ENCODE assay signal across 29 cellular contexts in genomic region chr2:36904636-36905035, GRCh38.
"Had no signal": no experiment of that assay in that cellular context is flagged by ENCODE, and none has a peak within 500 bp of the region (broad histone marks: within the 10 kb centered on the region; RNA-seq: fewer than 3 reads in every experiment).

No MANE protein-coding gene starts in this region.

- H3K9ac ChIP-seq: neural progenitor cell, parathyroid adenoma had no signal

- H3K9me3 ChIP-seq: ovary, psoas muscle, spleen, suprapubic skin, testis, tibial artery, transverse colon, upper lobe of right lung, uterus had no signal

- H3K27me3 ChIP-seq: neural progenitor cell, ovary, spleen, suprapubic skin, testis, tibial artery, transverse colon, upper lobe of right lung, uterus had no signal

- H3K27ac ChIP-seq: neural progenitor cell, ovary, parathyroid adenoma, psoas muscle, skin epidermis, suprapubic skin, testis, tibial artery, transverse colon, upper lobe of right lung, uterus had no signal

- H3K4me2 ChIP-seq: neural progenitor cell, smooth muscle cell had no signal

- H3K36me3 ChIP-seq: neural progenitor cell, ovary, uterus had no signal

- H3K79me2 ChIP-seq: parathyroid adenoma had no signal

- H3K4me3 ChIP-seq: neural progenitor cell, ovary, psoas muscle, skin epidermis, smooth muscle cell, spleen, suprapubic skin, testis, tibial artery, transverse colon, upper lobe of right lung, uterus had no signal

- DNase-seq: naive thymus-derived CD4-positive, alpha-beta T cell; natural killer cell; occipital lobe; ovary; posterior cingulate gyrus; psoas muscle; right cardiac atrium; spleen; stimulated activated CD4-positive, alpha-beta T cell treated with anti-CD3 and anti-CD28 coated beads, Interleukin-12 subunit alpha, Interleukin-12 subunit beta, amount 100 ng/mL, for 4 hours; stimulated activated CD4-positive, alpha-beta T cell treated with anti-CD3 and anti-CD28 coated beads, Interleukin-1b, Interleukin-23, amount 100 ng/mL, for 48 hours; stimulated activated CD4-positive, alpha-beta T cell treated with anti-CD3 and anti-CD28 coated beads, Interleukin-4, amount 100 ng/mL, for 1 hour; stimulated activated CD4-positive, alpha-beta T cell treated with anti-CD3 and anti-CD28 coated beads, Interleukin-4, amount 100 ng/mL, for 4 hours; stimulated activated CD8-positive, alpha-beta memory T cell treated with anti-CD3 and anti-CD28 coated beads, Interleukin-4, amount 100 ng/mL, for 48 hours; stimulated activated naive CD4-positive, alpha-beta T cell; stimulated activated naive CD8-positive, alpha-beta T cell treated with anti-CD3 and anti-CD28 coated beads, Interleukin-15, amount 100 ng/mL, for 72 hours; stimulated activated naive CD8-positive, alpha-beta T cell treated with anti-CD3 and anti-CD28 coated beads, Interleukin-15, Interleukin-2, amounts not matched to agents 100 U/mL and 50 U/mL, for 24 hours; substantia nigra; testis; tibial artery; transverse colon; upper lobe of right lung; uterus had no signal

- H2AFZ ChIP-seq: neural progenitor cell, parathyroid adenoma had no signal

- ATAC-seq: naive thymus-derived CD4-positive, alpha-beta T cell; natural killer cell; psoas muscle; right cardiac atrium; sciatic nerve; stimulated activated memory B cell treated with anti-CD40 and anti-IgM and Interleukin-4, amounts not matched to agents 10 μg/mL and 1 μg/mL and 100 μg/mL, for 72 hours; stimulated activated naive CD8-positive, alpha-beta T cell treated with anti-CD3 and anti-CD28 coated beads, Interleukin-15, amount 100 ng/mL, for 72 hours; stimulated activated naive CD8-positive, alpha-beta T cell treated with anti-CD3 and anti-CD28 coated beads, Interleukin-15, Interleukin-2, amounts not matched to agents 100 U/mL and 50 U/mL, for 24 hours; upper lobe of right lung had no signal

- H3K4me1 ChIP-seq: neural progenitor cell, parathyroid adenoma, psoas muscle, spleen, suprapubic skin, testis, tibial artery, transverse colon, upper lobe of right lung, uterus had no signal
